In genomic region chr19:51084505-51084904, GRCh38 we compare ENCODE assay signal across 21 cellular contexts. TPM values are rescaled to one million over a fixed set of nuclear protein-coding genes. Genes with fewer than 3 reads are reported as not detected.
DNase-seq lines count a peak whose midpoint lies in the region; ATAC-seq, FAIRE-seq and TF ChIP-seq lines count a peak whose summit lies in the region.
"Had no signal": no experiment of that assay in that cellular context is flagged by ENCODE, and none has a peak within 500 bp of the region (broad histone marks: within the 10 kb centered on the region; RNA-seq: fewer than 3 reads in every experiment).

No MANE protein-coding gene starts in this region.

- no peak for TF ChIP-seq RAD21 in IMR-90 (IDR thresholded peaks at IDR 0.05; ENCODE audit: low read length)

- H4K91ac ChIP-seq in IMR-90 (ENCODE audit: insufficient read depth, low read depth, low read length) (no peak overlapping the region), mesenchymal stem cell (ENCODE audit: low read length) (no peak overlapping the region)

- in situ Hi-C loops in IMR-90 (cut with MboI; ENCODE audit: low sequenced_read_pairs): no loop called here

- no CpG with 5 or more reads among the region's 7 CpGs for WGBS in IMR-90 (ENCODE audit: extremely low coverage in 2 of 2, insufficient read length in 1 of 2), 2 experiments
- WGBS in mesenchymal stem cell: 78% methylated on average over 6 of the region's 7 CpGs

- H3K4me1 ChIP-seq in IMR-90 (ENCODE audit: control insufficient read depth, insufficient read depth, low read length) (no peaks in the 10 kb centered on the region), mesenchymal stem cell (ENCODE audit: control insufficient read depth, insufficient read depth, low read depth, low read length) (no peaks in the 10 kb centered on the region), uterus (no peaks in the 10 kb centered on the region)
- H3K4me1 ChIP-seq: BE2C, Caco-2 had no signal

- POLR2A ChIA-PET in IMR-90 (lab: Charles Lee; ENCODE audit: unreplicated experiment): no interaction called here

- no peak for FAIRE-seq in urothelium cell line (lab: Jason Lieb, UNC)
- FAIRE-seq: A204.1, D721Med, H54, HTR-8/SVneo had no signal

- DNase-seq in IMR-90 (no peak), mesenchymal stem cell (no peak), sciatic nerve (ENCODE audit: low spot score) (peak; percentile 34), uterus (no peak), urothelium cell line (ENCODE audit: low spot score) (no peak)
- DNase-seq: ACHN; BE2C; C1 segment of cervical spinal cord; Caco-2; CD4-positive, CD25-positive, alpha-beta regulatory T cell; DMS79 treated with DMSO at 0.1 percent for 48 hours; GF-D8; HFFc6 had no signal

- no peak overlapping the region for H3K4ac ChIP-seq in IMR-90 (ENCODE audit: low read depth, low read length)
- H3K4ac ChIP-seq in mesenchymal stem cell (ENCODE audit: low read depth in 1 of 2, low read length in 2 of 2): no peak overlapping the region

- H3K27me3 ChIP-seq in IMR-90 (ENCODE audit: control insufficient read depth, insufficient read depth, low read length) (no peaks in the 10 kb centered on the region), mesenchymal stem cell (ENCODE audit: control insufficient read depth in 1 of 2, insufficient read depth in 1 of 2, low read length in 2 of 2) (peaks cover 0 to 30% of the 10 kb centered on the region in 2 experiments), uterus (no peaks in the 10 kb centered on the region)

- ATAC-seq in IMR-90 (ENCODE audit: low read depth) (no peak), sciatic nerve (no peak), esophagus mucosa (no peak)
- ATAC-seq: GM23338, HCT116 had no signal

- no peak for TF ChIP-seq POLR2A in IMR-90 (IDR thresholded peaks at IDR 0.05; ENCODE audit: low read depth, low read length)
- TF ChIP-seq POLR2A in uterus (IDR thresholded peaks at IDR 0.05): no peak

- H3K9ac ChIP-seq in IMR-90 (ENCODE audit: low read depth, low read length) (no peak overlapping the region), mesenchymal stem cell (ENCODE audit: low read length) (no peak overlapping the region)

- no peaks in the 10 kb centered on the region for H3K9me1 ChIP-seq in IMR-90 (ENCODE audit: insufficient read depth, low read length)

- H2AK5ac ChIP-seq in IMR-90 (ENCODE audit: low read depth, low read length) (no peak overlapping the region), mesenchymal stem cell (ENCODE audit: low read length, severe bottlenecking) (no peak overlapping the region)

- no peak overlapping the region for H4K5ac ChIP-seq in IMR-90 (ENCODE audit: low read depth, low read length)

- H2BK12ac ChIP-seq in mesenchymal stem cell (ENCODE audit: low read length in 2 of 2): no peak overlapping the region

- TF ChIP-seq CTCF in IMR-90 (conservative IDR thresholded peaks at IDR 0.05; ENCODE audit: low read depth, low read length) (no peak), uterus (IDR thresholded peaks at IDR 0.05) (no peak)

- H3K14ac ChIP-seq in IMR-90 (replicated peaks; ENCODE audit: low read depth, low read length): no peak overlapping the region
- H3K14ac ChIP-seq in mesenchymal stem cell (ENCODE audit: low read length in 2 of 2): no peak overlapping the region

- H3K4me2 ChIP-seq in IMR-90 (ENCODE audit: low read depth, low read length) (no peak overlapping the region), mesenchymal stem cell (ENCODE audit: low read length, poor library complexity, severe bottlenecking) (no peak overlapping the region)
- H3K4me2 ChIP-seq: GM23338 had no signal

- peak overlapping the region; percentile 32 for H2AFZ ChIP-seq in IMR-90 (replicated peaks; ENCODE audit: low read length, poor library complexity)
- no peak overlapping the region for H2AFZ ChIP-seq in mesenchymal stem cell (ENCODE audit: low read depth, low read length)
- H2AFZ ChIP-seq: GM23338 had no signal

- H3K4me3 ChIP-seq in IMR-90 (ENCODE audit: insufficient read depth, low read depth, low read length): no peak overlapping the region
- no peak overlapping the region for H3K4me3 ChIP-seq in mesenchymal stem cell (ENCODE audit: insufficient read depth in 1 of 2, low read depth in 1 of 2, low read length in 2 of 2)
- no peak overlapping the region for H3K4me3 ChIP-seq in uterus
- H3K4me3 ChIP-seq: GM23338 had no signal

- no TSS peak for BruUV-seq in IMR-90 (replicated peaks; lab: Mats Ljungman, UMichigan)

- no peak overlapping the region for H2BK15ac ChIP-seq in IMR-90 (ENCODE audit: low read depth, low read length)
- H2BK15ac ChIP-seq in mesenchymal stem cell (ENCODE audit: low read depth, poor library complexity, severe bottlenecking): peak overlapping the region; percentile 12

- H4K8ac ChIP-seq in IMR-90 (ENCODE audit: low read depth in 2 of 2, low read length in 2 of 2): no peak overlapping the region
- no peak overlapping the region for H4K8ac ChIP-seq in mesenchymal stem cell (ENCODE audit: low read length)

- no peak overlapping the region for H3K56ac ChIP-seq in IMR-90 (ENCODE audit: extremely low read depth, insufficient read depth, low read length)

- H2BK20ac ChIP-seq in IMR-90 (ENCODE audit: low read depth, low read length): no peak overlapping the region

- H3K27ac ChIP-seq in IMR-90 (ENCODE audit: insufficient read depth, low read length): no peak overlapping the region
- H3K27ac ChIP-seq in mesenchymal stem cell (ENCODE audit: low read length, poor library complexity, severe bottlenecking): no peak overlapping the region
- no peak overlapping the region for H3K27ac ChIP-seq in uterus

- dilution Hi-C loops in IMR-90 (cut with HindIII; ENCODE audit: low sequenced_read_pairs, unreplicated experiment): no loop called here

- no peaks in the 10 kb centered on the region for H3K36me3 ChIP-seq in IMR-90 (ENCODE audit: control insufficient read depth, insufficient read depth, low read length)
- H3K36me3 ChIP-seq in mesenchymal stem cell (ENCODE audit: control insufficient read depth in 1 of 2, insufficient read depth in 2 of 2, low read depth in 1 of 2, low read length in 2 of 2): no peaks in the 10 kb centered on the region
- no peaks in the 10 kb centered on the region for H3K36me3 ChIP-seq in uterus
- H3K36me3 ChIP-seq: BE2C had no signal

- H2BK120ac ChIP-seq in IMR-90 (ENCODE audit: low read depth, low read length) (no peak overlapping the region), mesenchymal stem cell (ENCODE audit: low read depth, low read length) (no peak overlapping the region)

- no peak overlapping the region for H2BK5ac ChIP-seq in IMR-90 (ENCODE audit: low read depth, low read length, poor library complexity, severe bottlenecking)
- no peak overlapping the region for H2BK5ac ChIP-seq in mesenchymal stem cell (ENCODE audit: low read depth, low read length, poor library complexity, severe bottlenecking)

- no peaks in the 10 kb centered on the region for H4K20me1 ChIP-seq in IMR-90 (ENCODE audit: insufficient read depth, low read length)

- H3K23ac ChIP-seq in IMR-90 (ENCODE audit: low read depth, low read length): no peak overlapping the region
- H3K23ac ChIP-seq in mesenchymal stem cell (ENCODE audit: low read length in 2 of 2): no peak overlapping the region

- no peaks in the 10 kb centered on the region; the same call in 1 of the 2 replicates for H3K9me3 ChIP-seq in IMR-90 (ENCODE audit: control insufficient read depth, insufficient read depth, low read length)
- H3K9me3 ChIP-seq in mesenchymal stem cell (ENCODE audit: control insufficient read depth, low read length): no peaks in the 10 kb centered on the region
- no peaks in the 10 kb centered on the region for H3K9me3 ChIP-seq in uterus
- H3K9me3 ChIP-seq: BE2C, Caco-2 had no signal

- intact Hi-C loops in IMR-90 (cut with micrococcal nuclease) (no loop called here), sciatic nerve (cut with DNase I) (no loop called here), uterus (cut with DNase I; ENCODE audit: low total_unique reads) (no loop called here)

- H3K18ac ChIP-seq in IMR-90 (ENCODE audit: low read depth, low read length) (no peak overlapping the region), mesenchymal stem cell (ENCODE audit: low read depth in 1 of 2, low read length in 2 of 2) (no peak overlapping the region)

- H2AK9ac ChIP-seq in IMR-90 (replicated peaks; ENCODE audit: low read depth, low read length, poor library complexity): no peak overlapping the region

- CTCF ChIA-PET in IMR-90 (lab: Yijun Ruan, JAX): no interaction called here

- H3K79me1 ChIP-seq in IMR-90 (ENCODE audit: low read depth in 1 of 2, low read length in 2 of 2) (no peaks in the 10 kb centered on the region), mesenchymal stem cell (replicated peaks; ENCODE audit: low read length, poor library complexity, severe bottlenecking) (no peaks in the 10 kb centered on the region)

RNA-seq across cellular contexts. Expression of gene KLK14, which starts 1.8 kb away (rescaled TPM):
- total RNA-seq in IMR-90 (2012; rRNA removed) (not detected in 2 replicates), sciatic nerve (2.8 TPM), uterus (under 1 TPM in 1 of 4 donors, not detected in 3; 0.76 TPM), esophagus mucosa (0.68 TPM)
- not detected in 2 replicates for polyA plus RNA-seq in IMR-90 (2012; rRNA removed)
- not detected in 2 replicates for polyA plus RNA-seq in IMR-90 (2012; cell fraction: cytosol; rRNA removed)
- 0.28 and 0.66 TPM in 2 replicates for polyA plus RNA-seq in IMR-90 (2012; cell fraction: nucleus; rRNA removed; ENCODE audit: low replicate concordance)
- not detected for polyA plus RNA-seq in mesenchymal stem cell (2013, experiment 1 of 2)
- polyA plus RNA-seq in mesenchymal stem cell (2013, experiment 2 of 2): not detected
- total RNA-seq: Caco-2, GM23338 had no signal
- polyA plus RNA-seq: CD4-positive, CD25-positive, alpha-beta regulatory T cell; IgD-negative memory B cell had no signal

RNA-seq across cellular contexts. Expression of gene KLK13, which starts 19.6 kb away (rescaled TPM):
- total RNA-seq in IMR-90 (2012; rRNA removed): not detected in 2 replicates
- polyA plus RNA-seq in IMR-90 (2012; rRNA removed): 0.16 TPM in 1 of 2 replicates, not detected in the other
- not detected in 2 replicates for polyA plus RNA-seq in IMR-90 (2012; cell fraction: cytosol; rRNA removed)
- not detected in 2 replicates for polyA plus RNA-seq in IMR-90 (2012; cell fraction: nucleus; rRNA removed; ENCODE audit: low replicate concordance)
- polyA plus RNA-seq in mesenchymal stem cell (2013, experiment 1 of 2): not detected
- polyA plus RNA-seq in mesenchymal stem cell (2013, experiment 2 of 2): not detected
- 0.58 TPM for total RNA-seq in sciatic nerve
- not detected for total RNA-seq in uterus
- total RNA-seq in esophagus mucosa: 1,054 TPM
- total RNA-seq: Caco-2; CD4-positive, CD25-positive, alpha-beta regulatory T cell; HFFc6 had no signal
- polyA plus RNA-seq: CD4-positive, CD25-positive, alpha-beta regulatory T cell; IgD-negative memory B cell had no signal

RNA-seq across cellular contexts. Expression of gene CTU1, which starts 23.7 kb away (rescaled TPM):
- total RNA-seq in IMR-90 (2012; rRNA removed) (2.0 and 2.2 TPM in 2 replicates), sciatic nerve (6.1 TPM), uterus (10 to 100 TPM in 1 of 4 donors, 1 to 10 TPM in 2, not detected in 1; 7.8 to 27.7 (median 8.4) TPM), esophagus mucosa (5.3 TPM)
- polyA plus RNA-seq in IMR-90 (2012; rRNA removed): 3.3 and 6.4 TPM in 2 replicates
- polyA plus RNA-seq in IMR-90 (2012; cell fraction: cytosol; rRNA removed): 2.3 and 7.5 TPM in 2 replicates
- 4.6 and 12.3 TPM in 2 replicates for polyA plus RNA-seq in IMR-90 (2012; cell fraction: nucleus; rRNA removed; ENCODE audit: low replicate concordance)
- polyA plus RNA-seq in mesenchymal stem cell (2013, experiment 1 of 2): 2.5 TPM
- polyA plus RNA-seq in mesenchymal stem cell (2013, experiment 2 of 2): 2.7 TPM

RNA-seq across cellular contexts. Expression of gene SIGLEC9, which starts 40.2 kb away (rescaled TPM):
- total RNA-seq in IMR-90 (2012; rRNA removed): not detected in 2 replicates
- 0.03 TPM in 1 of 2 replicates, not detected in the other for polyA plus RNA-seq in IMR-90 (2012; rRNA removed)
- polyA plus RNA-seq in IMR-90 (2012; cell fraction: cytosol; rRNA removed): not detected in 2 replicates
- polyA plus RNA-seq in IMR-90 (2012; cell fraction: nucleus; rRNA removed; ENCODE audit: low replicate concordance): not detected in 2 replicates
- 0.21 TPM for polyA plus RNA-seq in mesenchymal stem cell (2013, experiment 1 of 2)
- 0.25 TPM for polyA plus RNA-seq in mesenchymal stem cell (2013, experiment 2 of 2)
- 5.3 TPM for total RNA-seq in sciatic nerve
- total RNA-seq in uterus: 1 to 10 TPM in 3 of 4 donors, under 1 TPM in 1; 0.51 to 2.6 (median 1.7) TPM
- 0.48 TPM for total RNA-seq in esophagus mucosa
- total RNA-seq: Caco-2, GM23338, HFFc6 had no signal
- polyA plus RNA-seq: GM23338 had no signal

RNA-seq across cellular contexts. Expression of gene KLK12, which starts 49.7 kb away (rescaled TPM):
- total RNA-seq in IMR-90 (2012; rRNA removed) (not detected in 2 replicates), sciatic nerve (not detected), uterus (not detected), esophagus mucosa (153 TPM)
- polyA plus RNA-seq in IMR-90 (2012; rRNA removed): not detected in 2 replicates
- polyA plus RNA-seq in IMR-90 (2012; cell fraction: cytosol; rRNA removed): not detected in 2 replicates
- not detected in 2 replicates for polyA plus RNA-seq in IMR-90 (2012; cell fraction: nucleus; rRNA removed; ENCODE audit: low replicate concordance)
- not detected for polyA plus RNA-seq in mesenchymal stem cell (2013, experiment 1 of 2)
- polyA plus RNA-seq in mesenchymal stem cell (2013, experiment 2 of 2): not detected
- total RNA-seq: Caco-2; CD4-positive, CD25-positive, alpha-beta regulatory T cell; GM23338; HFFc6 had no signal
- polyA plus RNA-seq: CD4-positive, CD25-positive, alpha-beta regulatory T cell; GM23338; IgD-negative memory B cell had no signal

Comparison
In these comparisons a context has a peak if more than half of its experiments do, and no peak if none do; other contexts are left out.
1. RNA of gene KLK13, which starts 19.6 kb away (total RNA-seq): 1,054 TPM in esophagus mucosa (single experiment); 0.58 TPM in sciatic nerve (single experiment), not detected in uterus and not detected in IMR-90; every median in the first group is over 100 times any median in the second.